ENCODE assay signal across 7 cellular contexts in the genomic region with DNA sequence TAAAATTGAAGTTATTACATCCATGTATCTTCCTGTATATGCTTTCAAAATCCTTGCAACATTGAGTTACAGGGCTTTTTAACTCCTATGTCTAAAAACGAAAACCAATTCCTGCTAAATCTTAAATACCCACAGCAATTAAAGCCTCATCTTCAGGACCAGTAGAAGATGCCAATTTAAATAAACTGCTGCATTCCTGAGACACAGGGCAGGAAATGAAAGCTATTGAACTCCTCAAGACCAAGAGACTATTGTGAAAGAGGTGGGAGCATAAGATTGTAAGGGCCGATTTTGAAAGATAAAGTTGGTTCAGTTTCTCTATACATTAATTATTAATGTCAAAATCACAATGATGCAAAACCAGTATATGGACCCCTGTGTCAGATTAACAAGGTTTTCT. TPM values are rescaled to one million over a fixed set of nuclear protein-coding genes. Genes with fewer than 3 reads are reported as not detected.
"Had no signal": no experiment of that assay in that cellular context is flagged by ENCODE, and none has a peak within 500 bp of the region (broad histone marks: within the 10 kb centered on the region; RNA-seq: fewer than 3 reads in every experiment).

No MANE protein-coding gene starts in this region.

RNA-seq across cellular contexts. Expression of a gene that starts 28.7 kb away (rescaled TPM):
- total RNA-seq: PC-3, PC-9, Right ventricle myocardium inferior, Right ventricle myocardium superior, SJCRH30, SJSA1, SK-MEL-5 had no signal
